18 cellular contexts compared by ENCODE assay signal in genomic region chr7:101677421-101678137, GRCh38. TPM values are rescaled to one million over a fixed set of nuclear protein-coding genes. Genes with fewer than 3 reads are reported as not detected.
DNase-seq lines count a peak whose midpoint lies in the region; ATAC-seq and TF ChIP-seq lines count a peak whose summit lies in the region.
"Had no signal": no experiment of that assay in that cellular context is flagged by ENCODE, and none has a peak within 500 bp of the region (broad histone marks: within the 10 kb centered on the region; RNA-seq: fewer than 3 reads in every experiment).

No MANE protein-coding gene starts in this region.

- TF ChIP-seq POLR2A in gastrocnemius medialis (IDR thresholded peaks at IDR 0.05), result no peak

- no peaks in the 10 kb centered on the region for H3K36me3 Mint-ChIP-seq in CD14-positive monocyte
- H3K36me3 Mint-ChIP-seq: CD4-positive, alpha-beta memory T cell had no signal

- H3K27me3 ChIP-seq in gastrocnemius medialis, result no peaks in the 10 kb centered on the region

- peaks cover 2 to 3% (median 2%) of the 10 kb centered on the region in 3 donors for H3K27me3 Mint-ChIP-seq in CD14-positive monocyte (ENCODE audit: low read depth in 3 of 3)
- H3K27me3 Mint-ChIP-seq: activated CD4-positive, alpha-beta T cell treated with anti-CD3 and anti-CD28 coated beads for 36 hours; activated T-helper 17 cell treated with anti-CD3 and anti-CD28 coated beads, Interleukin-2, amount 50 U/mL, for 72 hours; CD4-positive, alpha-beta memory T cell had no signal

- in situ Hi-C loops in gastrocnemius medialis (cut with MboI; ENCODE audit: low sequenced_read_pairs in 4 of 4), result loop anchor here (25.0 kb wide), 3 partner anchors 135 to 585 kb away; partner anchors contain the start of gene CUX1 (in 2 of the 4)

- no peaks in the 10 kb centered on the region for H3K9me3 ChIP-seq in gastrocnemius medialis

- TF ChIP-seq CTCF in CD14-positive monocyte (IDR thresholded peaks at IDR 0.05) (no peak), gastrocnemius medialis (IDR thresholded peaks at IDR 0.05 in 4 of 5, conservative IDR thresholded peaks at IDR 0.05 in 1 of 5) (no peak)

- H3K36me3 ChIP-seq in gastrocnemius medialis, result no peaks in the 10 kb centered on the region

- DNase-seq in CD14-positive monocyte (ENCODE audit: low spot score), result peak; percentile 73
- peak; percentile 53 for DNase-seq in HK-2 (ENCODE audit: unreplicated experiment)
- DNase-seq in SW 1271 (lab: John Stamatoyannopoulos, UW), result peak; percentile 37 to 42
- DNase-seq in iris pigment epithelial cell (ENCODE audit: low read depth), result peak; percentile 17
- no peak for DNase-seq in gastrocnemius medialis
- no peak for DNase-seq in iPS-NIHi11 (ENCODE audit: low spot score)
- no peak for DNase-seq in occipital lobe (lab: John Stamatoyannopoulos, UW)
- DNase-seq: activated CD4-positive, alpha-beta T cell treated with anti-CD3 and anti-CD28 coated beads for 36 hours; CD4-positive, alpha-beta memory T cell; midbrain; MM.1S; NCI-H524; stimulated activated CD4-positive, alpha-beta T cell treated with anti-CD3 and anti-CD28 coated beads, Interleukin-4, amount 100 ng/mL, for 1 hour; stimulated activated naive CD4-positive, alpha-beta T cell had no signal

- H3K4me3 Mint-ChIP-seq in CD14-positive monocyte, result no peak overlapping the region
- H3K4me3 Mint-ChIP-seq: activated CD4-positive, alpha-beta T cell treated with anti-CD3 and anti-CD28 coated beads for 36 hours; activated T-helper 17 cell treated with anti-CD3 and anti-CD28 coated beads, Interleukin-2, amount 50 U/mL, for 72 hours; CD4-positive, alpha-beta memory T cell had no signal

- ATAC-seq in gastrocnemius medialis, result no peak
- ATAC-seq in HG02623 (IDR thresholded peaks at IDR 0.05; ENCODE audit: unreplicated experiment), result no peak
- ATAC-seq: activated CD4-positive, alpha-beta T cell treated with anti-CD3 and anti-CD28 coated beads for 36 hours; activated T-helper 17 cell treated with anti-CD3 and anti-CD28 coated beads, Interleukin-2, amount 50 U/mL, for 72 hours had no signal

- no peak overlapping the region for H3K27ac ChIP-seq in gastrocnemius medialis
- H3K27ac ChIP-seq: HL-60 had no signal

- peaks cover 4 to 9% (median 7%) of the 10 kb centered on the region in 7 donors for H3K9me3 Mint-ChIP-seq in CD14-positive monocyte
- H3K9me3 Mint-ChIP-seq: activated T-helper 17 cell treated with anti-CD3 and anti-CD28 coated beads, Interleukin-2, amount 50 U/mL, for 72 hours had no signal

- H3K4me3 ChIP-seq in gastrocnemius medialis, result no peak overlapping the region

- peaks cover 19% of the 10 kb centered on the region for H3K4me1 Mint-ChIP-seq in CD14-positive monocyte
- H3K4me1 Mint-ChIP-seq: activated CD4-positive, alpha-beta T cell treated with anti-CD3 and anti-CD28 coated beads for 36 hours; activated T-helper 17 cell treated with anti-CD3 and anti-CD28 coated beads, Interleukin-2, amount 50 U/mL, for 72 hours; CD4-positive, alpha-beta memory T cell had no signal

- intact Hi-C loops in CD14-positive monocyte (cut with micrococcal nuclease) (no loop called here), gastrocnemius medialis (cut with DNase I; ENCODE audit: low total_unique reads) (no loop called here)

- H3K27ac Mint-ChIP-seq in CD14-positive monocyte, result peak overlapping the region in 3 of 7 donors; percentile 60 to 82 (median 79)
- H3K27ac Mint-ChIP-seq: activated CD4-positive, alpha-beta T cell treated with anti-CD3 and anti-CD28 coated beads for 36 hours; activated T-helper 17 cell treated with anti-CD3 and anti-CD28 coated beads, Interleukin-2, amount 50 U/mL, for 72 hours; CD4-positive, alpha-beta memory T cell had no signal

- H3K4me1 ChIP-seq in gastrocnemius medialis, result peaks cover 6 to 10% of the 10 kb centered on the region in 2 donors

RNA-seq across cellular contexts. Expression of gene MYL10, which starts 48.5 kb away (rescaled TPM):
- polyA plus RNA-seq in CD14-positive monocyte, result not detected
- 1 to 10 TPM in 1 of 4 donors, not detected in 3; 6.3 TPM for total RNA-seq in gastrocnemius medialis
- total RNA-seq in occipital lobe, result not detected
- total RNA-seq: activated CD4-positive, alpha-beta T cell treated with anti-CD3 and anti-CD28 coated beads for 36 hours; activated T-helper 17 cell treated with anti-CD3 and anti-CD28 coated beads, Interleukin-2, amount 50 U/mL, for 72 hours; CD4-positive, alpha-beta memory T cell; pulmonary artery endothelial cell had no signal
- polyA plus RNA-seq: CD4-positive, alpha-beta memory T cell had no signal

Comparison
In these comparisons a context has a peak if more than half of its experiments do, and no peak if none do; other contexts are left out.
1. DNase-seq: peak in CD14-positive monocyte (single experiment), HK-2 (single experiment), SW 1271 (2 of 2) and iris pigment epithelial cell (single experiment); none in gastrocnemius medialis (0 of 2), iPS-NIHi11 (single experiment) and occipital lobe (single experiment).